In genomic region chr16:75701361-75701760, GRCh38 we compare ENCODE assay signal across 29 cellular contexts. TPM values are rescaled to one million over a fixed set of nuclear protein-coding genes. Genes with fewer than 3 reads are reported as not detected.
"Had no signal": no experiment of that assay in that cellular context is flagged by ENCODE, and none has a peak within 500 bp of the region (broad histone marks: within the 10 kb centered on the region; RNA-seq: fewer than 3 reads in every experiment).

TSS of gene DUXB (minus strand) at chr16:75701461. CDS start at chr16:75701418, 43 bp downstream.

- H3K4me1 ChIP-seq: esophagus squamous epithelium, gastrocnemius medialis, heart right ventricle, left lung, lower lobe of right lung had no signal

- H3K4me3 ChIP-seq: coronary artery, dorsolateral prefrontal cortex, esophagus squamous epithelium, gastrocnemius medialis, heart right ventricle, left lung, lower lobe of right lung, mucosa of descending colon had no signal

- H3K27ac Mint-ChIP-seq: endodermal cell, mesothelial cell of epicardium had no signal

- H3K36me3 Mint-ChIP-seq: mesothelial cell of epicardium had no signal

- H3K4me1 Mint-ChIP-seq: mesothelial cell of epicardium had no signal

- H3K4me3 Mint-ChIP-seq: effector memory CD8-positive, alpha-beta T cell; endodermal cell; mesothelial cell of epicardium had no signal

- H3K27me3 ChIP-seq: dorsolateral prefrontal cortex, esophagus squamous epithelium, gastrocnemius medialis, heart right ventricle, left lung had no signal

- H3K9me3 ChIP-seq: esophagus squamous epithelium, gastrocnemius medialis, heart right ventricle, left lung, lower lobe of right lung, mucosa of descending colon had no signal

- DNase-seq: dermis blood vessel endothelial cell; dorsolateral prefrontal cortex; effector CD8-positive, alpha-beta T cell; effector memory CD8-positive, alpha-beta T cell; endodermal cell; esophagus squamous epithelium; foreskin fibroblast; foreskin melanocyte; gastrocnemius medialis; glutamatergic neuron; heart right ventricle; hippocampal formation; left cardiac atrium; left lung; left ventricle myocardium superior; lower lobe of right lung; mesenchymal stem cell; mucosa of descending colon had no signal

- H3K27ac ChIP-seq: coronary artery, dorsolateral prefrontal cortex, epithelial cell of prostate, esophagus squamous epithelium, gastrocnemius medialis, heart right ventricle, left lung, lower lobe of right lung had no signal

- H3K9me3 Mint-ChIP-seq: effector memory CD8-positive, alpha-beta T cell had no signal

- H3K36me3 ChIP-seq: esophagus squamous epithelium, gastrocnemius medialis, heart right ventricle, left lung, lower lobe of right lung had no signal

RNA-seq across cellular contexts. Expression of gene DUXB, which starts in this region (rescaled TPM):
- total RNA-seq: dermis blood vessel endothelial cell, dorsolateral prefrontal cortex, endodermal cell, esophagus mucosa, esophagus squamous epithelium, gastrocnemius medialis, glomerular endothelial cell, heart right ventricle, kidney epithelial cell, left cardiac atrium, left lung, left ventricle myocardium superior, lower leg skin, lower lobe of right lung, lung microvascular endothelial cell, mesenteric fat pad, mesothelial cell of epicardium, mucosa of descending colon, myocyte had no signal
- polyA plus RNA-seq: heart right ventricle, keratinocyte had no signal
